In genomic region chr19:53991224-53992113, GRCh38 we compare ENCODE assay signal across 9 cellular contexts. TPM values are rescaled to one million over a fixed set of nuclear protein-coding genes. Genes with fewer than 3 reads are reported as not detected.
DNase-seq lines count a peak whose midpoint lies in the region; ATAC-seq and TF ChIP-seq lines count a peak whose summit lies in the region.
"Had no signal": no experiment of that assay in that cellular context is flagged by ENCODE, and none has a peak within 500 bp of the region (broad histone marks: within the 10 kb centered on the region; RNA-seq: fewer than 3 reads in every experiment).

TSS of gene CACNG6 (plus strand) at chr19:53991637. CDS start at chr19:53992878, 1,241 bp downstream.

- no peaks in the 10 kb centered on the region for H4K20me1 ChIP-seq in hepatocyte (ENCODE audit: insufficient read depth, poor library complexity, severe bottlenecking)

- H3K36me3 ChIP-seq in RWPE2 (ENCODE audit: low read depth) (no peaks in the 10 kb centered on the region), hepatocyte (replicated peaks; ENCODE audit: insufficient read depth, low read depth) (no peaks in the 10 kb centered on the region), spleen (no peaks in the 10 kb centered on the region)

- ATAC-seq in RWPE2 (ENCODE audit: low read depth) = peak; percentile 42

- TF ChIP-seq POLR2A in spleen (IDR thresholded peaks at IDR 0.05) = no peak

- intact Hi-C loops in spleen (cut with DNase I; ENCODE audit: low total_unique reads) = no loop called here

- TF ChIP-seq CTCF in RWPE2 (IDR thresholded peaks at IDR 0.05; ENCODE audit: poor library complexity, severe bottlenecking) (no peak), hepatocyte (IDR thresholded peaks at IDR 0.05; ENCODE audit: poor library complexity) (no peak), spleen (IDR thresholded peaks at IDR 0.05 in 8 of 11, conservative IDR thresholded peaks at IDR 0.05 in 3 of 11) (no peak)

- no peaks in the 10 kb centered on the region for H3K4me1 ChIP-seq in RWPE2 (ENCODE audit: insufficient read depth, poor library complexity, severe bottlenecking)
- H3K4me1 ChIP-seq in hepatocyte (ENCODE audit: insufficient read depth) = peaks cover 4% of the 10 kb centered on the region
- peaks cover 0 to 15% (median 7%) of the 10 kb centered on the region in 6 donors for H3K4me1 ChIP-seq in spleen

- no peaks in the 10 kb centered on the region for H3K9me3 ChIP-seq in RWPE2 (ENCODE audit: severe bottlenecking)
- no peaks in the 10 kb centered on the region for H3K9me3 ChIP-seq in hepatocyte (ENCODE audit: low read depth)
- H3K9me3 ChIP-seq in spleen = no peaks in the 10 kb centered on the region

- H3K79me2 ChIP-seq in hepatocyte = no peaks in the 10 kb centered on the region

- peak within 1 kb of the TSS; percentile 19 for H3K4me3 ChIP-seq in RWPE2 (ENCODE audit: severe bottlenecking)
- no peak within 1 kb of the TSS for H3K4me3 ChIP-seq in hepatocyte
- peak within 1 kb of the TSS in 5 of 8 donors; percentile 13 to 56 (median 22) for H3K4me3 ChIP-seq in spleen

- H3K9me2 ChIP-seq in hepatocyte (replicated peaks; ENCODE audit: insufficient read depth) = no peaks in the 10 kb centered on the region

- H3K27me3 ChIP-seq in RWPE2 (ENCODE audit: insufficient read depth, poor library complexity, severe bottlenecking) (peaks cover 8% of the 10 kb centered on the region), hepatocyte (peaks cover 7% of the 10 kb centered on the region), spleen (replicated peaks in 1 of 7) (peaks cover 0 to 81% (median 24%) of the 10 kb centered on the region in 7 donors)

- H2AFZ ChIP-seq in hepatocyte = peak within 1 kb of the TSS; percentile 40

- H3K27ac ChIP-seq in RWPE2 (ENCODE audit: poor library complexity, severe bottlenecking) (no peak within 1 kb of the TSS), hepatocyte (no peak within 1 kb of the TSS), spleen (no peak within 1 kb of the TSS)

- 48% methylated on average over 10 of the region's 66 CpGs for WGBS in hepatocyte (ENCODE audit: low lambda C conversion rate, missing lambda C conversion rate)
- WGBS in spleen, 5 donors = 5 to 12% (median 7%) methylated on average over 38 to 63 of the region's 66 CpGs

- DNase-seq in NCI-H1436 (lab: John Stamatoyannopoulos, UW) (peak; percentile 17), NCI-H1436 treated with DMSO at 0.1 percent for 48 hours (lab: John Stamatoyannopoulos, UW) (no peak), RWPE2 (ENCODE audit: low spot score) (no peak), hepatocyte (ENCODE audit: low spot score) (peak; percentile 63), spleen (no peak), NCI-H524 (lab: John Stamatoyannopoulos, UW) (no peak), kidney glomerular epithelial cell (lab: John Stamatoyannopoulos, UW) (no peak), putamen (ENCODE audit: low spot score) (no peak)
- DNase-seq: stimulated activated CD4-positive, alpha-beta T cell treated with anti-CD3 and anti-CD28 coated beads, Interleukin-1b, Interleukin-23, amount 100 ng/mL, for 48 hours had no signal

- H3K4me2 ChIP-seq in hepatocyte = peak within 1 kb of the TSS; percentile 87

RNA-seq across cellular contexts. Expression of gene CACNG6, which starts in this region (rescaled TPM):
- total RNA-seq in hepatocyte (0.23 and 0.32 TPM in 2 replicates), spleen (not detected)
- polyA plus RNA-seq in hepatocyte (0.35 TPM in 1 of 2 replicates, not detected in the other), spleen (not detected)

Comparison
In these comparisons a context has a peak if more than half of its experiments do, and no peak if none do; other contexts are left out.
1. Peak in DNase-seq and H3K4me2 ChIP-seq in hepatocyte; RNA of the gene not detected or under 1 TPM.